Comparison of ENCODE assay signal across 37 cellular contexts in genomic region chr1:19675797-19676196, GRCh38. TPM values are rescaled to one million over a fixed set of nuclear protein-coding genes. Genes with fewer than 3 reads are reported as not detected.
"Had no signal": no experiment of that assay in that cellular context is flagged by ENCODE, and none has a peak within 500 bp of the region (broad histone marks: within the 10 kb centered on the region; RNA-seq: fewer than 3 reads in every experiment).

No MANE protein-coding gene starts in this region.

- H3K27ac Mint-ChIP-seq: activated CD4-positive, alpha-beta memory T cell treated with anti-CD3 and anti-CD28 coated beads for 36 hours; activated CD4-positive, alpha-beta T cell treated with anti-CD3 and anti-CD28 coated beads for 36 hours; activated CD4-positive, alpha-beta T cell treated with anti-CD3 and anti-CD28 coated beads, Interleukin-2, amount 10 ng/mL, durations not matched to agents 7 days and 5 days; activated CD8-positive, alpha-beta T cell treated with anti-CD3 and anti-CD28 coated beads for 36 hours; activated naive CD4-positive, alpha-beta T cell treated with anti-CD3 and anti-CD28 coated beads, Interleukin-2, amount 10 ng/mL, durations not matched to agents 7 days and 5 days; activated naive CD4-positive, alpha-beta T cell treated with anti-CD3 and anti-CD28 coated beads, Interleukin-2, amount 50 U/mL, for 72 hours; activated naive CD8-positive, alpha-beta T cell treated with anti-CD3 and anti-CD28 coated beads for 36 hours; activated T-cell treated with anti-CD3 and anti-CD28 coated beads, Interleukin-2, amount 50 U/mL, for 72 hours; activated T-helper 1 cell treated with anti-CD3 and anti-CD28 coated beads, Interleukin-12 subunit alpha, Interleukin-12 subunit beta, Interleukin-2, Interleukin-4 antibody, amounts not matched to agents 30 ng/mL and 10 ng/mL and 1 ng/mL, durations not matched to agents 14 hours and 24 hours and 36 hours; activated T-helper 17 cell treated with anti-CD3 and anti-CD28 coated beads, Interleukin-2, amount 50 U/mL, for 72 hours; T-helper 1 cell treated with Interleukin-12 subunit alpha and Interleukin-12 subunit beta and Interleukin-4 antibody, amounts not matched to agents 30 μg/mL and 1 μg/mL, for 36 hours; T-helper 2 cell treated with Interferon-gamma antibody and Interleukin-4, amounts not matched to agents 5 μg/mL and 100 μg/mL, for 36 hours; WTC11 had no signal

- H3K27me3 ChIP-seq: adrenal gland, body of pancreas, brain microvascular endothelial cell, breast epithelium had no signal

- H3K4me3 Mint-ChIP-seq: activated CD4-positive, alpha-beta memory T cell treated with anti-CD3 and anti-CD28 coated beads for 36 hours; activated CD4-positive, alpha-beta T cell treated with anti-CD3 and anti-CD28 coated beads for 36 hours; activated CD4-positive, alpha-beta T cell treated with anti-CD3 and anti-CD28 coated beads, Interleukin-2, amount 10 ng/mL, durations not matched to agents 7 days and 5 days; activated CD8-positive, alpha-beta T cell treated with anti-CD3 and anti-CD28 coated beads for 36 hours; activated naive CD4-positive, alpha-beta T cell treated with anti-CD3 and anti-CD28 coated beads, Interleukin-2, amount 10 ng/mL, durations not matched to agents 7 days and 5 days; activated naive CD8-positive, alpha-beta T cell treated with anti-CD3 and anti-CD28 coated beads for 36 hours; activated T-cell treated with anti-CD3 and anti-CD28 coated beads, Interleukin-2, amount 50 U/mL, for 4 hours; activated T-cell treated with anti-CD3 and anti-CD28 coated beads, Interleukin-2, amount 50 U/mL, for 72 hours; activated T-helper 1 cell treated with anti-CD3 and anti-CD28 coated beads, Interleukin-12 subunit alpha, Interleukin-12 subunit beta, Interleukin-2, Interleukin-4 antibody, amounts not matched to agents 30 ng/mL and 10 ng/mL and 1 ng/mL, durations not matched to agents 14 hours and 24 hours and 36 hours; activated T-helper 17 cell treated with anti-CD3 and anti-CD28 coated beads, Interleukin-2, amount 50 U/mL, for 72 hours; central memory CD8-positive, alpha-beta T cell; T-helper 1 cell treated with Interleukin-12 subunit alpha and Interleukin-12 subunit beta and Interleukin-4 antibody, amounts not matched to agents 30 μg/mL and 1 μg/mL, for 36 hours; T-helper 2 cell treated with Interferon-gamma antibody and Interleukin-4, amounts not matched to agents 5 μg/mL and 100 μg/mL, for 36 hours; WTC11 had no signal

- H3K27ac ChIP-seq: adrenal gland, body of pancreas, brain microvascular endothelial cell, breast epithelium, WERI-Rb-1 had no signal

- H3K9me3 Mint-ChIP-seq: activated CD4-positive, alpha-beta memory T cell treated with anti-CD3 and anti-CD28 coated beads for 36 hours; activated CD4-positive, alpha-beta T cell treated with anti-CD3 and anti-CD28 coated beads, Interleukin-2, amount 10 ng/mL, durations not matched to agents 7 days and 5 days; activated CD8-positive, alpha-beta T cell treated with anti-CD3 and anti-CD28 coated beads for 36 hours; activated naive CD4-positive, alpha-beta T cell treated with anti-CD3 and anti-CD28 coated beads, Interleukin-2, amount 10 ng/mL, durations not matched to agents 7 days and 5 days; activated naive CD4-positive, alpha-beta T cell treated with anti-CD3 and anti-CD28 coated beads, Interleukin-2, amount 50 U/mL, for 72 hours; activated naive CD8-positive, alpha-beta T cell treated with anti-CD3 and anti-CD28 coated beads for 36 hours; activated T-cell treated with anti-CD3 and anti-CD28 coated beads, Interleukin-2, amount 50 U/mL, for 4 hours; activated T-cell treated with anti-CD3 and anti-CD28 coated beads, Interleukin-2, amount 50 U/mL, for 72 hours; activated T-helper 1 cell treated with anti-CD3 and anti-CD28 coated beads, Interleukin-12 subunit alpha, Interleukin-12 subunit beta, Interleukin-2, Interleukin-4 antibody, amounts not matched to agents 30 ng/mL and 10 ng/mL and 1 ng/mL, durations not matched to agents 14 hours and 24 hours and 36 hours; activated T-helper 17 cell treated with anti-CD3 and anti-CD28 coated beads, Interleukin-2, amount 50 U/mL, for 72 hours; central memory CD8-positive, alpha-beta T cell; T-helper 1 cell treated with Interleukin-12 subunit alpha and Interleukin-12 subunit beta and Interleukin-4 antibody, amounts not matched to agents 30 μg/mL and 1 μg/mL, for 36 hours; T-helper 2 cell treated with Interferon-gamma antibody and Interleukin-4, amounts not matched to agents 5 μg/mL and 100 μg/mL, for 36 hours; WTC11 had no signal

- H3K4me1 Mint-ChIP-seq: activated CD4-positive, alpha-beta T cell treated with anti-CD3 and anti-CD28 coated beads for 36 hours; activated CD4-positive, alpha-beta T cell treated with anti-CD3 and anti-CD28 coated beads, Interleukin-2, amount 10 ng/mL, durations not matched to agents 7 days and 5 days; activated naive CD4-positive, alpha-beta T cell treated with anti-CD3 and anti-CD28 coated beads, Interleukin-2, amount 10 ng/mL, durations not matched to agents 7 days and 5 days; activated naive CD8-positive, alpha-beta T cell treated with anti-CD3 and anti-CD28 coated beads for 36 hours; activated T-helper 17 cell treated with anti-CD3 and anti-CD28 coated beads, Interleukin-2, amount 50 U/mL, for 72 hours; WTC11 had no signal

- H3K4me3 ChIP-seq: adrenal gland, body of pancreas, breast epithelium had no signal

- H3K4me1 ChIP-seq: adrenal gland, body of pancreas, breast epithelium had no signal

- ATAC-seq: activated CD4-positive, alpha-beta T cell treated with anti-CD3 and anti-CD28 coated beads for 36 hours; activated CD4-positive, CD25-positive, alpha-beta regulatory T cell treated with anti-CD3 and anti-CD28 coated beads, Interleukin-2, amount 50 U/mL, for 24 hours; activated naive CD4-positive, alpha-beta T cell treated with anti-CD3 and anti-CD28 coated beads, Interleukin-2, amount 50 U/mL, for 72 hours; activated T-cell treated with anti-CD3 and anti-CD28 coated beads, Interleukin-2, amount 50 U/mL, for 4 hours; activated T-cell treated with anti-CD3 and anti-CD28 coated beads, Interleukin-2, amount 50 U/mL, for 72 hours; activated T-helper 17 cell treated with anti-CD3 and anti-CD28 coated beads, Interleukin-2, amount 50 U/mL, for 72 hours; body of pancreas had no signal

- H3K36me3 ChIP-seq: adrenal gland, brain microvascular endothelial cell, breast epithelium, WERI-Rb-1 had no signal

- H3K27me3 Mint-ChIP-seq: activated CD4-positive, alpha-beta T cell treated with anti-CD3 and anti-CD28 coated beads for 36 hours; central memory CD8-positive, alpha-beta T cell had no signal

- DNase-seq: activated CD4-positive, alpha-beta T cell treated with anti-CD3 and anti-CD28 coated beads for 1 hour; activated CD4-positive, CD25-positive, alpha-beta regulatory T cell; activated CD8-positive, alpha-beta memory T cell treated with anti-CD3 and anti-CD28 coated beads, Interleukin-2, amount 50 U/mL, for 4 hours; activated effector memory CD4-positive, alpha-beta T cell treated with anti-CD3 and anti-CD28 coated beads, Interleukin-2, amount 50 U/mL, for 16 hours; activated gamma-delta T cell treated with Interleukin-2 at 50 U/mL for 16 hours; activated naive CD4-positive, alpha-beta T cell treated with Interleukin-2 at 50 U/mL for 16 hours; activated T-cell treated with anti-CD3 and anti-CD28 coated beads for 4 hours; activated T-cell treated with anti-CD3 and anti-CD28 coated beads, Interleukin-2, amount 50 U/mL, for 1 hour; activated T-cell treated with anti-CD3 and anti-CD28 coated beads, Interleukin-2, amount 50 U/mL, for 4 hours; activated T-cell treated with anti-CD3 and anti-CD28 coated beads, Interleukin-2, amount 50 U/mL, for 72 hours; cerebellar nuclear complex; T-helper 1 cell; T-helper 2 cell; T-helper 9 cell; WERI-Rb-1 had no signal

- H3K36me3 Mint-ChIP-seq: activated CD4-positive, alpha-beta memory T cell treated with anti-CD3 and anti-CD28 coated beads for 36 hours; activated naive CD4-positive, alpha-beta T cell treated with anti-CD3 and anti-CD28 coated beads, Interleukin-2, amount 10 ng/mL, durations not matched to agents 7 days and 5 days; activated naive CD4-positive, alpha-beta T cell treated with anti-CD3 and anti-CD28 coated beads, Interleukin-2, amount 50 U/mL, for 72 hours; activated naive CD8-positive, alpha-beta T cell treated with anti-CD3 and anti-CD28 coated beads for 36 hours; WTC11 had no signal

- H3K9me3 ChIP-seq: adrenal gland, body of pancreas, breast epithelium had no signal

RNA-seq across cellular contexts. Expression of gene HTR6, which starts 11.1 kb away (rescaled TPM):
- total RNA-seq: activated CD8-positive, alpha-beta memory T cell treated with anti-CD3 and anti-CD28 coated beads for 36 hours; activated CD8-positive, alpha-beta T cell treated with anti-CD3 and anti-CD28 coated beads for 36 hours; activated naive CD8-positive, alpha-beta T cell treated with anti-CD3 and anti-CD28 coated beads for 36 hours; activated T-helper 1 cell treated with anti-CD3 and anti-CD28 coated beads, Interleukin-12 subunit alpha, Interleukin-12 subunit beta, Interleukin-2, Interleukin-4 antibody, amounts not matched to agents 30 ng/mL and 10 ng/mL and 1 ng/mL, durations not matched to agents 14 hours and 24 hours and 36 hours; adrenal gland; body of pancreas; breast epithelium; cardiac septum; chondrocyte had no signal
- polyA plus RNA-seq: adrenal gland, aorta had no signal
